Comparison of ENCODE assay signal across 8 cellular contexts in genomic region chr1:205226868-205227583, GRCh38. TPM values are rescaled to one million over a fixed set of nuclear protein-coding genes. Genes with fewer than 3 reads are reported as not detected.
DNase-seq lines count a peak whose midpoint lies in the region; ATAC-seq, FAIRE-seq and TF ChIP-seq lines count a peak whose summit lies in the region.

No MANE protein-coding gene starts in this region.

- H3K9ac ChIP-seq in parathyroid adenoma = no peak overlapping the region

- H3K4me3 ChIP-seq in A549 (peak overlapping the region; percentile 69), fibroblast of mammary gland (ENCODE audit: control insufficient read depth, low read depth, low read length) (peak overlapping the region; percentile 68), parathyroid adenoma (ENCODE audit: low read depth, low read length) (peak overlapping the region; percentile 58)

- H3K9me3 Mint-ChIP-seq in T-helper 2 cell treated with Interferon-gamma antibody and Interleukin-4, amounts not matched to agents 5 μg/mL and 100 μg/mL, for 36 hours = no peaks in the 10 kb centered on the region

- H3K9me3 ChIP-seq in A549 (no peaks in the 10 kb centered on the region), parathyroid adenoma (ENCODE audit: control insufficient read depth, low read length) (no peaks in the 10 kb centered on the region)

- H3K27me3 Mint-ChIP-seq in T-helper 2 cell treated with Interferon-gamma antibody and Interleukin-4, amounts not matched to agents 5 μg/mL and 100 μg/mL, for 36 hours (ENCODE audit: low read depth) = peaks cover 39% of the 10 kb centered on the region

- CTCF ChIA-PET in A549 (lab: Yijun Ruan, JAX) = interaction anchor here (0.9 to 53.3 kb wide), 9 partner anchors 10 to 296 kb away, joined by 3 to 1139 read pairs (median 19); partner anchors contain the start of gene RBBP5

- H3K4me1 Mint-ChIP-seq in T-helper 2 cell treated with Interferon-gamma antibody and Interleukin-4, amounts not matched to agents 5 μg/mL and 100 μg/mL, for 36 hours (ENCODE audit: low read depth) = peaks cover 27% of the 10 kb centered on the region

- whole genome bisulfite sequencing in A549 (ENCODE audit: missing lambda C conversion rate) = 40% methylated on average over 8 of the region's 8 CpGs

- peak overlapping the region; percentile 95 for H3K4me2 ChIP-seq in A549
- peak overlapping the region; percentile 52 for H3K4me2 ChIP-seq in parathyroid adenoma (ENCODE audit: low read length)

- H3K27ac ChIP-seq in A549 (peak overlapping the region; percentile 64 to 88), parathyroid adenoma (no peak overlapping the region)

- FAIRE-seq in A549 (lab: Jason Lieb, UNC) = no peak
- no peak for FAIRE-seq in H54 (lab: Jason Lieb, UNC)

- H3K79me2 ChIP-seq in parathyroid adenoma = peaks cover under 1% of the 10 kb centered on the region

- ATAC-seq in A549 (peak; percentile 37 to 39; a peak in 5 of 6 replicates), HG03469 (IDR thresholded peaks at IDR 0.05; ENCODE audit: unreplicated experiment) (no peak), GM18873 (IDR thresholded peaks at IDR 0.05; ENCODE audit: low FRiP score, unreplicated experiment) (no peak)

- DNase-seq in A549 (ENCODE audit: low read depth in 1 of 2, low spot score in 1 of 2) (peak; percentile 44 to 62), H54 (ENCODE audit: insufficient read length, low spot score) (peak; percentile 50), fibroblast of mammary gland (ENCODE audit: low read depth) (peak; percentile 57), cortex of kidney (lab: John Stamatoyannopoulos, UW) (no peak)
- no peak for DNase-seq in T-helper 2 cell treated with Interferon-gamma antibody and Interleukin-4, amounts not matched to agents 5 μg/mL and 100 μg/mL, for 36 hours (ENCODE audit: low spot score)

- H3K36me3 Mint-ChIP-seq in T-helper 2 cell treated with Interferon-gamma antibody and Interleukin-4, amounts not matched to agents 5 μg/mL and 100 μg/mL, for 36 hours (ENCODE audit: low read depth) = no peaks in the 10 kb centered on the region

- TF ChIP-seq EP300 in A549 (IDR thresholded peaks at IDR 0.05) = no peak

- H3K4me1 ChIP-seq in A549 (peaks cover 12% of the 10 kb centered on the region; the same call in 2 of the 3 replicates), parathyroid adenoma (peaks cover 6% of the 10 kb centered on the region)

- POLR2A ChIA-PET in A549 (lab: Yijun Ruan, JAX) = interaction anchor here (1.3 kb wide), 3 partner anchors 16 to 104 kb away, joined by 4 to 9 read pairs (median 8); partner anchors contain the start of gene DSTYK

- peak overlapping the region; percentile 67 for H2AFZ ChIP-seq in parathyroid adenoma

- TF ChIP-seq CTCF in A549 (IDR thresholded peaks at IDR 0.05) (no peak), fibroblast of mammary gland (conservative IDR thresholded peaks at IDR 0.05; ENCODE audit: control insufficient read depth, insufficient read depth, low read depth, low read length) (no peak), parathyroid adenoma (IDR thresholded peaks at IDR 0.05) (no peak)

- no peaks in the 10 kb centered on the region for H3K36me3 ChIP-seq in parathyroid adenoma (ENCODE audit: control insufficient read depth, insufficient read depth, low read length)

- H3K27ac Mint-ChIP-seq in T-helper 2 cell treated with Interferon-gamma antibody and Interleukin-4, amounts not matched to agents 5 μg/mL and 100 μg/mL, for 36 hours = no peak overlapping the region

- no peaks in the 10 kb centered on the region for H3K27me3 ChIP-seq in parathyroid adenoma (ENCODE audit: control insufficient read depth, insufficient read depth, low read length)

- TF ChIP-seq RAD21 in A549 (conservative IDR thresholded peaks at IDR 0.05 in 1 of 2, IDR thresholded peaks at IDR 0.05 in 1 of 2) = no peak

- TF ChIP-seq POLR2A in A549 (IDR thresholded peaks at IDR 0.05; ENCODE audit: low read length) = no peak
- no peak for TF ChIP-seq POLR2A in H54 (IDR thresholded peaks at IDR 0.05; ENCODE audit: low read depth, low read length)

- H3K4me3 Mint-ChIP-seq in T-helper 2 cell treated with Interferon-gamma antibody and Interleukin-4, amounts not matched to agents 5 μg/mL and 100 μg/mL, for 36 hours = peak overlapping the region; percentile 80

TF ChIP-seq in A549, 52 proteins besides CTCF, POLR2A, EP300 and RAD21:
- no peak for TF ChIP-seq HMGXB4 (CRISPR knock-in tag; IDR thresholded peaks at IDR 0.05; ENCODE audit: borderline replicate concordance)
- TF ChIP-seq MAFK (IDR thresholded peaks at IDR 0.05; ENCODE audit: partially characterized antibody) = no peak
- no peak for TF ChIP-seq PBX3 (IDR thresholded peaks at IDR 0.05)
- TF ChIP-seq ELK1 (IDR thresholded peaks at IDR 0.05; ENCODE audit: low read depth, low read length) = no peak
- no peak for TF ChIP-seq HOXB5 (CRISPR knock-in tag; IDR thresholded peaks at IDR 0.05)
- no peak for TF ChIP-seq CEBPB (IDR thresholded peaks at IDR 0.05)
- TF ChIP-seq JUN (IDR thresholded peaks at IDR 0.05) = no peak
- no peak for TF ChIP-seq FOSL2 (IDR thresholded peaks at IDR 0.05)
- no peak for TF ChIP-seq FOSL2 (CRISPR knock-in tag; IDR thresholded peaks at IDR 0.05)
- no peak for TF ChIP-seq CBX2 (IDR thresholded peaks at IDR 0.05; ENCODE audit: borderline replicate concordance, low read depth)
- TF ChIP-seq CHD2 (IDR thresholded peaks at IDR 0.05; ENCODE audit: low read length, partially characterized antibody) = no peak

RNA-seq across cellular contexts. Expression of gene TMCC2, which starts 0.7 kb away (rescaled TPM):
- polyA plus RNA-seq in A549 (2011; rRNA removed) = 1.6 and 1.7 TPM in 2 replicates
- polyA plus RNA-seq in A549 (2012; cell fraction: cytosol; rRNA removed) = 3.3 and 3.8 TPM in 2 replicates
- 4.6 and 5.4 TPM in 2 replicates for polyA plus RNA-seq in A549 (2012; cell fraction: nucleus; rRNA removed)
- polyA plus RNA-seq in A549 (2017; fragmentation: RNase III; extraction: RNeasy Plus Mini Kit Qiagen cat#74134 plus additional on column Dnase treatment) = 2.9 to 3.7 TPM (median 3.2 TPM) in 3 replicates
- 2.6 and 3.4 TPM in 2 replicates for polyA minus RNA-seq in A549 (2011; rRNA and poly(A)+ RNA removed)

RNA-seq across cellular contexts. Expression of gene DSTYK, which starts 15.5 kb away (rescaled TPM):
- 8.5 and 9.0 TPM in 2 replicates for polyA plus RNA-seq in A549 (2011; rRNA removed)
- polyA plus RNA-seq in A549 (2012; cell fraction: cytosol; rRNA removed) = 2.5 and 3.1 TPM in 2 replicates
- 1.6 and 2.0 TPM in 2 replicates for polyA plus RNA-seq in A549 (2012; cell fraction: nucleus; rRNA removed)
- polyA plus RNA-seq in A549 (2017; fragmentation: RNase III; extraction: RNeasy Plus Mini Kit Qiagen cat#74134 plus additional on column Dnase treatment) = 8.5 to 8.7 TPM (median 8.6 TPM) in 3 replicates
- polyA minus RNA-seq in A549 (2011; rRNA and poly(A)+ RNA removed) = 10.2 and 10.9 TPM in 2 replicates

Comparison
In these comparisons a context has a peak if more than half of its experiments do, and no peak if none do; other contexts are left out.
1. ATAC-seq: peak in A549 (2 of 2); none in HG03469 (single experiment) and GM18873 (single experiment).
2. DNase-seq: peak in A549 (2 of 2), H54 (single experiment) and fibroblast of mammary gland (single experiment); none in T-helper 2 cell treated with Interferon-gamma antibody and Interleukin-4, amounts not matched to agents 5 μg/mL and 100 μg/mL, for 36 hours (single experiment) and cortex of kidney (single experiment).
3. Peak in every context shown above with its lines, with median percentiles within 50 percentile points of each other: H3K4me3 ChIP-seq.